Comparison of ENCODE assay signal across 21 cellular contexts in genomic region chr3:14819671-14820070, GRCh38. TPM values are rescaled to one million over a fixed set of nuclear protein-coding genes. Genes with fewer than 3 reads are reported as not detected.
"Had no signal": no experiment of that assay in that cellular context is flagged by ENCODE, and none has a peak within 500 bp of the region (broad histone marks: within the 10 kb centered on the region; RNA-seq: fewer than 3 reads in every experiment).

No MANE protein-coding gene starts in this region.

- H3K27ac ChIP-seq: SJSA1, SK-N-MC had no signal

- H3K4me1 ChIP-seq: SJSA1 had no signal

- H3K27me3 ChIP-seq: MG63 had no signal

- DNase-seq: Karpas-422, KG1, MG63, NCI-H1092 treated with DMSO at 0.1 percent for 48 hours, NCI-H1436, NCI-H187, NCI-H2029, NCI-H2081 treated with DMSO at 0.1 percent for 48 hours, NCI-H2171, NCI-H226, NCI-H446, NCI-H510A, NCI-H524 treated with DMSO at 0.1 percent for 48 hours, NCI-H69, NCI-H774, Right ventricle myocardium superior, RPMI8226, SIG-M5 had no signal

- H3K36me3 ChIP-seq: MG63, SJSA1 had no signal

- H3K4me3 ChIP-seq: MG63, SJSA1, SK-N-MC had no signal

- H3K9me3 ChIP-seq: MG63, SJSA1 had no signal

RNA-seq across cellular contexts. Expression of gene FGD5, which starts 0.9 kb away (rescaled TPM):
- total RNA-seq: HT-29, SJSA1 had no signal
